ENCODE assay signal across 29 cellular contexts in genomic region chrX:43685221-43685620, GRCh38.
"Had no signal": no experiment of that assay in that cellular context is flagged by ENCODE, and none has a peak within 500 bp of the region (broad histone marks: within the 10 kb centered on the region; RNA-seq: fewer than 3 reads in every experiment).

No MANE protein-coding gene starts in this region.

- H3K4me3 ChIP-seq: neural progenitor cell, ovary, psoas muscle, skin epidermis, smooth muscle cell, spleen, suprapubic skin, testis, tibial artery, upper lobe of left lung, vagina had no signal

- H2AFZ ChIP-seq: neural progenitor cell, parathyroid adenoma had no signal

- ATAC-seq: natural killer cell; psoas muscle; right cardiac atrium; sciatic nerve; stimulated activated memory B cell treated with anti-CD40 and anti-IgM and Interleukin-4, amounts not matched to agents 10 μg/mL and 1 μg/mL and 100 μg/mL, for 72 hours; stimulated activated naive CD8-positive, alpha-beta T cell treated with anti-CD3 and anti-CD28 coated beads, Interleukin-15, amount 100 ng/mL, for 72 hours; stimulated activated naive CD8-positive, alpha-beta T cell treated with anti-CD3 and anti-CD28 coated beads, Interleukin-15, Interleukin-2, amounts not matched to agents 100 U/mL and 50 U/mL, for 24 hours had no signal

- H3K79me2 ChIP-seq: parathyroid adenoma had no signal

- FAIRE-seq: urothelium cell line had no signal

- DNase-seq: natural killer cell; occipital lobe; ovary; posterior cingulate gyrus; psoas muscle; right cardiac atrium; spleen; stimulated activated CD4-positive, alpha-beta T cell treated with anti-CD3 and anti-CD28 coated beads, Interleukin-12 subunit alpha, Interleukin-12 subunit beta, amount 100 ng/mL, for 4 hours; stimulated activated CD4-positive, alpha-beta T cell treated with anti-CD3 and anti-CD28 coated beads, Interleukin-1b, Interleukin-23, amount 100 ng/mL, for 48 hours; stimulated activated CD4-positive, alpha-beta T cell treated with anti-CD3 and anti-CD28 coated beads, Interleukin-4, amount 100 ng/mL, for 1 hour; stimulated activated CD4-positive, alpha-beta T cell treated with anti-CD3 and anti-CD28 coated beads, Interleukin-4, amount 100 ng/mL, for 4 hours; stimulated activated CD8-positive, alpha-beta memory T cell treated with anti-CD3 and anti-CD28 coated beads, Interleukin-4, amount 100 ng/mL, for 48 hours; stimulated activated naive CD4-positive, alpha-beta T cell; stimulated activated naive CD8-positive, alpha-beta T cell treated with anti-CD3 and anti-CD28 coated beads, Interleukin-15, amount 100 ng/mL, for 72 hours; stimulated activated naive CD8-positive, alpha-beta T cell treated with anti-CD3 and anti-CD28 coated beads, Interleukin-15, Interleukin-2, amounts not matched to agents 100 U/mL and 50 U/mL, for 24 hours; substantia nigra; testis; tibial artery; trophoblast cell; upper lobe of left lung had no signal

- H3K27me3 ChIP-seq: neural progenitor cell, ovary, suprapubic skin, testis, tibial artery, upper lobe of left lung, vagina had no signal

- H3K4me2 ChIP-seq: neural progenitor cell, smooth muscle cell had no signal

- H3K9me3 ChIP-seq: ovary, psoas muscle, spleen, suprapubic skin, testis, tibial artery, upper lobe of left lung, vagina had no signal

- H3K9ac ChIP-seq: neural progenitor cell, parathyroid adenoma had no signal

- H3K36me3 ChIP-seq: neural progenitor cell, ovary, spleen, suprapubic skin, vagina had no signal

- H3K4me1 ChIP-seq: neural progenitor cell, parathyroid adenoma, psoas muscle, spleen, suprapubic skin, testis, vagina had no signal

- H3K27ac ChIP-seq: neural progenitor cell, ovary, parathyroid adenoma, psoas muscle, skin epidermis, spleen, suprapubic skin, testis, tibial artery, vagina had no signal
